ENCODE assay signal across 9 cellular contexts in genomic region chr10:71770789-71771188, GRCh38. TPM values are rescaled to one million over a fixed set of nuclear protein-coding genes. Genes with fewer than 3 reads are reported as not detected.
DNase-seq lines count a peak whose midpoint lies in the region; ATAC-seq and TF ChIP-seq lines count a peak whose summit lies in the region.
"Had no signal": no experiment of that assay in that cellular context is flagged by ENCODE, and none has a peak within 500 bp of the region (broad histone marks: within the 10 kb centered on the region; RNA-seq: fewer than 3 reads in every experiment).

No MANE protein-coding gene starts in this region.

- H3K9me3 Mint-ChIP-seq in CD8-positive, alpha-beta memory T cell = peaks cover 0 to 2% (median 0%) of the 10 kb centered on the region in 5 donors
- no peaks in the 10 kb centered on the region for H3K9me3 Mint-ChIP-seq in activated T-cell treated with anti-CD3 and anti-CD28 coated beads, Interleukin-2, amount 50 U/mL, for 4 hours
- no peaks in the 10 kb centered on the region for H3K9me3 Mint-ChIP-seq in MCF 10A (ENCODE audit: unreplicated experiment)

- no peaks in the 10 kb centered on the region for H3K27me3 Mint-ChIP-seq in CD8-positive, alpha-beta memory T cell
- no peaks in the 10 kb centered on the region for H3K27me3 Mint-ChIP-seq in activated T-cell treated with anti-CD3 and anti-CD28 coated beads, Interleukin-2, amount 50 U/mL, for 4 hours (ENCODE audit: low read depth)
- H3K27me3 Mint-ChIP-seq in MCF 10A (ENCODE audit: insufficient read depth, unreplicated experiment) = no peaks in the 10 kb centered on the region

- H3K4me1 ChIP-seq in CD8-positive, alpha-beta memory T cell (ENCODE audit: insufficient read depth, low read length) = peaks cover 84% of the 10 kb centered on the region
- peaks cover 18 to 96% (median 83%) of the 10 kb centered on the region in 12 donors for H3K4me1 ChIP-seq in heart left ventricle

- peak overlapping the region; percentile 52 for H3K27ac ChIP-seq in CD8-positive, alpha-beta memory T cell (ENCODE audit: low read depth, low read length)
- H3K27ac ChIP-seq in heart left ventricle = peak overlapping the region; percentile 37 to 98 (median 97)
- peak overlapping the region in 20 of 21 experiments; percentile 25 to 99 (median 90) for H3K27ac ChIP-seq in skin epidermis

- H3K27me3 ChIP-seq in CD8-positive, alpha-beta memory T cell (ENCODE audit: insufficient read depth, low read length, poor library complexity, severe bottlenecking) = no peaks in the 10 kb centered on the region
- H3K27me3 ChIP-seq in heart left ventricle = no peaks in the 10 kb centered on the region

- no peak for TF ChIP-seq POLR2A in heart left ventricle (IDR thresholded peaks at IDR 0.05)

- H3K4me3 Mint-ChIP-seq in CD8-positive, alpha-beta memory T cell = peak overlapping the region; percentile 79 to 98 (median 92)
- peak overlapping the region; percentile 94 for H3K4me3 Mint-ChIP-seq in activated T-cell treated with anti-CD3 and anti-CD28 coated beads, Interleukin-2, amount 50 U/mL, for 4 hours
- H3K4me3 Mint-ChIP-seq in MCF 10A (ENCODE audit: unreplicated experiment) = no peak overlapping the region

- peak in 1 of 5 donors; percentile 40 for DNase-seq in CD8-positive, alpha-beta memory T cell
- DNase-seq in activated T-cell treated with anti-CD3 and anti-CD28 coated beads, Interleukin-2, amount 50 U/mL, for 4 hours = no peak
- DNase-seq in heart left ventricle (peak in 2 of 5 donors; percentile 11 to 54), HPDE6-E6E7 (ENCODE audit: extremely low spot score) (no peak), MCF 10A (ENCODE audit: unreplicated experiment) (no peak)
- DNase-seq: NCI-H2081 had no signal

- TF ChIP-seq CTCF in heart left ventricle (IDR thresholded peaks at IDR 0.05) (no peak), MCF 10A (IDR thresholded peaks at IDR 0.05; ENCODE audit: unreplicated experiment) (no peak)

- peaks cover 76 to 88% (median 86%) of the 10 kb centered on the region in 3 donors for H3K4me1 Mint-ChIP-seq in CD8-positive, alpha-beta memory T cell
- H3K4me1 Mint-ChIP-seq in activated T-cell treated with anti-CD3 and anti-CD28 coated beads, Interleukin-2, amount 50 U/mL, for 4 hours (ENCODE audit: low read depth) = peaks cover 73% of the 10 kb centered on the region
- peaks cover 38% of the 10 kb centered on the region for H3K4me1 Mint-ChIP-seq in MCF 10A (ENCODE audit: insufficient read depth, unreplicated experiment)

- H3K36me3 ChIP-seq in CD8-positive, alpha-beta memory T cell (ENCODE audit: insufficient read depth, low read length) = peaks cover 12% of the 10 kb centered on the region
- H3K36me3 ChIP-seq in heart left ventricle = peaks cover 0 to 27% (median 0%) of the 10 kb centered on the region in 9 donors

- POLR2A ChIA-PET in CD8-positive, alpha-beta memory T cell (lab: Charles Lee) = interaction anchor here (0.7 to 4.6 kb wide), 3 partner anchors 15 to 43 kb away, joined by 3 to 42 read pairs (median 3); no protein-coding TSS in a partner anchor
- POLR2A ChIA-PET in MCF 10A (lab: Yijun Ruan, JAX) = no interaction called here

- BruUV-seq in MCF 10A (replicated peaks; lab: Mats Ljungman, UMichigan) = no TSS peak

- no peak for ATAC-seq in activated T-cell treated with anti-CD3 and anti-CD28 coated beads, Interleukin-2, amount 50 U/mL, for 4 hours
- ATAC-seq in heart left ventricle (no peak), HG02763 (IDR thresholded peaks at IDR 0.05; ENCODE audit: unreplicated experiment) (no peak), GM21737 (IDR thresholded peaks at IDR 0.05; ENCODE audit: unreplicated experiment) (no peak)

- CTCF ChIA-PET in CD8-positive, alpha-beta memory T cell (lab: Charles Lee) = interaction anchor here (3.6 to 8.0 kb wide), 6 partner anchors 16 to 75 kb away, joined by 27 to 122 read pairs (median 70); no protein-coding TSS in a partner anchor
- CTCF ChIA-PET in MCF 10A (lab: Yijun Ruan, JAX) = no interaction called here

- H3K27ac Mint-ChIP-seq in CD8-positive, alpha-beta memory T cell = peak overlapping the region; percentile 88 to 98 (median 92)
- no peak overlapping the region for H3K27ac Mint-ChIP-seq in MCF 10A (ENCODE audit: low read depth, unreplicated experiment)

- WGBS in heart left ventricle, 4 donors = 66 to 83% (median 74%) methylated on average over 1 to 3 of the region's 3 CpGs

- H3K4me3 ChIP-seq in CD8-positive, alpha-beta memory T cell (ENCODE audit: low read length) = peak overlapping the region; percentile 94
- peak overlapping the region in 11 of 12 donors; percentile 70 to 96 (median 86) for H3K4me3 ChIP-seq in heart left ventricle
- H3K4me3 ChIP-seq in skin epidermis = peak overlapping the region in 5 of 7 experiments; percentile 51 to 79 (median 64)

- no peaks in the 10 kb centered on the region for H3K9me3 ChIP-seq in CD8-positive, alpha-beta memory T cell (ENCODE audit: low read length)
- no peaks in the 10 kb centered on the region for H3K9me3 ChIP-seq in heart left ventricle

- intact Hi-C loops in heart left ventricle (cut with DNase I) (loop anchor here in 8 of 10 donors (2.0 to 10.0 kb wide), 4 partner anchors 22 to 114 kb away; no protein-coding TSS in a partner anchor), MCF 10A (cut with micrococcal nuclease) (loop anchor here (5.0 kb wide), 1 partner anchor 58 kb away; no protein-coding TSS in a partner anchor)

- peaks cover 0 to 54% (median 8%) of the 10 kb centered on the region in 3 donors for H3K36me3 Mint-ChIP-seq in CD8-positive, alpha-beta memory T cell
- H3K36me3 Mint-ChIP-seq in activated T-cell treated with anti-CD3 and anti-CD28 coated beads, Interleukin-2, amount 50 U/mL, for 4 hours (ENCODE audit: insufficient read depth) = peaks cover 45% of the 10 kb centered on the region
- no peaks in the 10 kb centered on the region for H3K36me3 Mint-ChIP-seq in MCF 10A (ENCODE audit: insufficient read depth, unreplicated experiment)

RNA-seq across cellular contexts. Expression of gene VSIR, which starts 2.5 kb away (rescaled TPM):
- total RNA-seq in CD8-positive, alpha-beta memory T cell = 10 to 100 TPM; 59.6 to 61.4 TPM
- 349 TPM for polyA plus RNA-seq in CD8-positive, alpha-beta memory T cell
- 100 to 1,000 TPM; 238 to 274 (median 240) TPM for total RNA-seq in activated T-cell treated with anti-CD3 and anti-CD28 coated beads, Interleukin-2, amount 50 U/mL, for 4 hours
- total RNA-seq in heart left ventricle = 100 to 1,000 TPM in 1 of 9 donors, 10 to 100 TPM in 8; 32.6 to 103 (median 83.2) TPM
- polyA plus RNA-seq in heart left ventricle = 100 to 1,000 TPM in 1 of 2 donors, 10 to 100 TPM in 1; 56.7 to 181 TPM
- total RNA-seq in MCF 10A (2022) = 3.6 and 7.0 TPM in 2 replicates

RNA-seq across cellular contexts. Expression of gene C10orf105, which starts 51.2 kb away (rescaled TPM):
- under 1 TPM; 0.04 to 0.11 TPM for total RNA-seq in CD8-positive, alpha-beta memory T cell
- 0.23 TPM for polyA plus RNA-seq in CD8-positive, alpha-beta memory T cell
- under 1 TPM; 0.05 to 0.28 (median 0.18) TPM for total RNA-seq in activated T-cell treated with anti-CD3 and anti-CD28 coated beads, Interleukin-2, amount 50 U/mL, for 4 hours
- total RNA-seq in heart left ventricle = under 1 TPM in 3 of 9 donors, not detected in 6; 0.05 to 0.57 (median 0.13) TPM
- under 1 TPM; 0.03 to 0.08 TPM for polyA plus RNA-seq in heart left ventricle
- total RNA-seq in MCF 10A (2022) = not detected in 2 replicates
